23 cellular contexts compared by ENCODE assay signal in the genomic region with DNA sequence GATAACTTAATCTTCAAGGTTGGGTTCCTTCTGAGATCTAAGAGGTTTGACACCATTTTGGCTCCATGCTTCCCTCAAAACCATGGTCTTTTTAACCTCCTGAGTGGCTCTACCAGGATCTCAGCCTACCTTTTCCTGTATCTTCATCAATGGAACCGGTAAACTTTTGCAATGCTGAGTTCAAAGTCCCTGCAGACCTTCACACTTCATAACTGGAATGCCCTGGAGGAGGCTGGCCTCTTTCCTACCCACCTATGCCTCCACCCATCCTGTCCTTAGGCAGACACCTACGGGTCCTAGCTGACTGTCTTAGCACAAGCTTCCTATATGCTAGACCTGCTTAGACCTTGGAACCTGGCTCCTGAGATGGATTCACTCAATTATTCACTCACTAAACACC.
A peak's percentile ranks its signal among the peaks of the same experiment; 100 is the strongest.
DNase-seq lines count a peak whose midpoint lies in the region; ATAC-seq, FAIRE-seq and TF ChIP-seq lines count a peak whose summit lies in the region.
"Had no signal": no experiment of that assay in that cellular context is flagged by ENCODE, and none has a peak within 500 bp of the region (broad histone marks: within the 10 kb centered on the region; RNA-seq: fewer than 3 reads in every experiment).

No MANE protein-coding gene starts in this region.

- peaks cover 73% of the 10 kb centered on the region for H3K4me1 Mint-ChIP-seq in endodermal cell

- TF ChIP-seq POLR2A in right lobe of liver (IDR thresholded peaks at IDR 0.05) = no peak

- no peak for TF ChIP-seq CTCF in HEK293 (tag by site-specific recombination; IDR thresholded peaks at IDR 0.05)
- no peak for TF ChIP-seq CTCF in endodermal cell (conservative IDR thresholded peaks at IDR 0.05)
- TF ChIP-seq CTCF in right lobe of liver (IDR thresholded peaks at IDR 0.05) = no peak
- TF ChIP-seq CTCF in PC-9 (conservative IDR thresholded peaks at IDR 0.05) = no peak

- H3K4me1 ChIP-seq in HEK293 (ENCODE audit: control insufficient read depth, insufficient read depth, low read length) (peaks cover 6% of the 10 kb centered on the region), endodermal cell (ENCODE audit: control insufficient read depth, insufficient read depth, low read length) (peaks cover 32% of the 10 kb centered on the region), right lobe of liver (peaks cover 0 to 30% (median 11%) of the 10 kb centered on the region in 4 donors), small intestine (ENCODE audit: control insufficient read depth in 2 of 2, insufficient read depth in 1 of 2, low read depth in 1 of 2, low read length in 1 of 2) (peaks cover 3 to 13% of the 10 kb centered on the region in 2 donors), PC-9 (replicated peaks; ENCODE audit: insufficient read depth) (peaks cover 64% of the 10 kb centered on the region)
- H3K4me1 ChIP-seq: BLaER1 had no signal

- H3K27ac Mint-ChIP-seq in endodermal cell = peak overlapping the region; percentile 64
- H3K27ac Mint-ChIP-seq: CD4-positive, CD25-positive, alpha-beta regulatory T cell had no signal

- ATAC-seq in right lobe of liver = peak in 3 of 4 donors; percentile 30 to 37 (median 35)
- ATAC-seq in GM21528 (IDR thresholded peaks at IDR 0.05; ENCODE audit: low FRiP score, unreplicated experiment) = no peak
- no peak for ATAC-seq in GM18511 (IDR thresholded peaks at IDR 0.05; ENCODE audit: unreplicated experiment)

- DNase-seq in endodermal cell = no peak
- no peak for DNase-seq in right lobe of liver
- peak; percentile 39 for DNase-seq in small intestine
- DNase-seq in NCI-H774 (lab: John Stamatoyannopoulos, UW) = no peak
- no peak for DNase-seq in PC-9
- DNase-seq: CD4-positive, CD25-positive, alpha-beta regulatory T cell; DMS53; KBM-7; MM.1S; NCI-H1417; NCI-H1694; NCI-H2029 treated with DMSO at 0.1 percent for 48 hours; NCI-H446 treated with DMSO at 0.1 percent for 48 hours; NCI-H526; SHP77 had no signal

- H2AFZ ChIP-seq in PC-9 = no peak overlapping the region

- H3K4me2 ChIP-seq in PC-9 = no peak overlapping the region
- H3K4me2 ChIP-seq: BLaER1 had no signal

- no peak overlapping the region for H3K4me3 ChIP-seq in HEK293 (ENCODE audit: low read depth, low read length)
- no peak overlapping the region for H3K4me3 ChIP-seq in endodermal cell (ENCODE audit: low read length)
- no peak overlapping the region for H3K4me3 ChIP-seq in right lobe of liver
- H3K4me3 ChIP-seq in small intestine (ENCODE audit: low read depth in 1 of 2, low read length in 2 of 2) = no peak overlapping the region
- H3K4me3 ChIP-seq in PC-9 = no peak overlapping the region
- H3K4me3 ChIP-seq: BLaER1 had no signal

- intact Hi-C loops in right lobe of liver (cut with DNase I) (no loop called here), PC-9 (cut with micrococcal nuclease; ENCODE audit: unreplicated experiment) (no loop called here)

- H3K27ac ChIP-seq in HEK293 (ENCODE audit: extremely low read depth, low read depth, low read length) (no peak overlapping the region), endodermal cell (ENCODE audit: low read depth, low read length) (no peak overlapping the region), right lobe of liver (peak overlapping the region in 1 of 3 donors; percentile 39), small intestine (ENCODE audit: low read depth in 1 of 2, low read length in 1 of 2) (peak overlapping the region in 1 of 2 donors; percentile 5), PC-9 (no peak overlapping the region)
- H3K27ac ChIP-seq: BLaER1, RWPE1 had no signal

- H3K27me3 ChIP-seq in endodermal cell (ENCODE audit: control insufficient read depth, insufficient read depth, low read length, poor library complexity, severe bottlenecking) = no peaks in the 10 kb centered on the region
- no peaks in the 10 kb centered on the region for H3K27me3 ChIP-seq in right lobe of liver
- no peaks in the 10 kb centered on the region for H3K27me3 ChIP-seq in small intestine (ENCODE audit: control insufficient read depth in 2 of 2, insufficient read depth in 2 of 2, low read length in 2 of 2)
- H3K27me3 ChIP-seq in PC-9 (ENCODE audit: insufficient read depth, low read depth) = no peaks in the 10 kb centered on the region
- H3K27me3 ChIP-seq: BLaER1 had no signal

- no peaks in the 10 kb centered on the region for H3K27me3 Mint-ChIP-seq in endodermal cell (ENCODE audit: insufficient read depth)

- CTCF ChIA-PET in HEK293 (lab: Yijun Ruan, JAX) = no interaction called here
- CTCF ChIA-PET in PC-9 (lab: Charles Lee) = no interaction called here

- H3K9me3 ChIP-seq in HEK293 (ENCODE audit: control insufficient read depth, insufficient read depth, low read depth, low read length) (no peaks in the 10 kb centered on the region), endodermal cell (ENCODE audit: control insufficient read depth, low read length) (no peaks in the 10 kb centered on the region), right lobe of liver (no peaks in the 10 kb centered on the region), small intestine (ENCODE audit: control insufficient read depth, low read depth) (no peaks in the 10 kb centered on the region), PC-9 (ENCODE audit: insufficient read depth, low read depth) (no peaks in the 10 kb centered on the region; the same call in 1 of the 2 replicates)
- H3K9me3 ChIP-seq: BLaER1 had no signal

- H3F3A ChIP-seq in PC-9 (ENCODE audit: insufficient read depth, low read depth) = peaks cover 33% of the 10 kb centered on the region; the same call in 1 of the 2 replicates

- no peaks in the 10 kb centered on the region for H3K9me3 Mint-ChIP-seq in endodermal cell

- BruUV-seq in PC-9 (replicated peaks; lab: Mats Ljungman, UMichigan) = no TSS peak

- H3K4me3 Mint-ChIP-seq in endodermal cell = no peak overlapping the region
- H3K4me3 Mint-ChIP-seq: CD4-positive, CD25-positive, alpha-beta regulatory T cell had no signal

- H3K36me3 ChIP-seq in HEK293 (ENCODE audit: control insufficient read depth in 2 of 2, insufficient read depth in 1 of 2, low read length in 2 of 2) (no peaks in the 10 kb centered on the region), endodermal cell (ENCODE audit: control insufficient read depth, insufficient read depth, low read length) (peaks cover 60% of the 10 kb centered on the region), right lobe of liver (no peaks in the 10 kb centered on the region), small intestine (ENCODE audit: control insufficient read depth in 2 of 2, insufficient read depth in 2 of 2, low read length in 2 of 2) (no peaks in the 10 kb centered on the region), PC-9 (ENCODE audit: low read depth) (no peaks in the 10 kb centered on the region)
- H3K36me3 ChIP-seq: BLaER1 had no signal

- no peaks in the 10 kb centered on the region for H4K20me1 ChIP-seq in PC-9 (ENCODE audit: insufficient read depth)
- H4K20me1 ChIP-seq: BLaER1 had no signal

- peaks cover 44% of the 10 kb centered on the region for H3K36me3 Mint-ChIP-seq in endodermal cell (ENCODE audit: low read depth)
- H3K36me3 Mint-ChIP-seq: CD4-positive, CD25-positive, alpha-beta regulatory T cell had no signal

- no peak for FAIRE-seq in small intestine (lab: Jason Lieb, UNC)
- FAIRE-seq: A204.1, GM18507, H54 had no signal

- POLR2A ChIA-PET in HEK293 (lab: Yijun Ruan, JAX) = interaction anchor here (1.2 kb wide), 1 partner anchor 10 kb away, joined by 3 read pairs; no protein-coding TSS in a partner anchor
- POLR2A ChIA-PET in PC-9 (lab: Charles Lee; ENCODE audit: unreplicated experiment) = interaction anchor here (0.6 kb wide), 1 partner anchor 180 kb away, joined by 4 read pairs; no protein-coding TSS in a partner anchor

- H3K79me2 ChIP-seq in PC-9 (ENCODE audit: low read depth) = no peaks in the 10 kb centered on the region

- H3K9ac ChIP-seq in endodermal cell (ENCODE audit: extremely low read depth, low read length, poor library complexity, severe bottlenecking) = no peak overlapping the region
- H3K9ac ChIP-seq: BLaER1 had no signal

- WGBS in endodermal cell (ENCODE audit: insufficient coverage in 1 of 2, insufficient read length in 1 of 2), 2 experiments = 93 to 94% methylated on average over 2 of the region's 2 CpGs
- WGBS in right lobe of liver (ENCODE audit: insufficient coverage, low coverage, low lambda C conversion rate, missing lambda C conversion rate) = 53% methylated on average over 2 of the region's 2 CpGs
- WGBS in small intestine, 3 donors = 26 to 63% (median 30%) methylated on average over 2 of the region's 2 CpGs

- no peaks in the 10 kb centered on the region for H3K9me2 ChIP-seq in PC-9 (ENCODE audit: insufficient read depth)

TF ChIP-seq in HEK293, 187 proteins besides CTCF, POLR2A, EP300 and RAD21:
- TF ChIP-seq ZNF501 (tag by site-specific recombination; IDR thresholded peaks at IDR 0.05) (no peak), EGR2 (tag by site-specific recombination; IDR thresholded peaks at IDR 0.05; ENCODE audit: low read depth) (0 out of 2 replicates have a peak, but pooled peaks have one; percentile 20)

Comparison
In these comparisons a context has a peak if more than half of its experiments do, and no peak if none do; other contexts are left out.
1. ATAC-seq: peak in right lobe of liver (3 of 4); none in GM21528 (single experiment) and GM18511 (single experiment).